In the genomic region with DNA sequence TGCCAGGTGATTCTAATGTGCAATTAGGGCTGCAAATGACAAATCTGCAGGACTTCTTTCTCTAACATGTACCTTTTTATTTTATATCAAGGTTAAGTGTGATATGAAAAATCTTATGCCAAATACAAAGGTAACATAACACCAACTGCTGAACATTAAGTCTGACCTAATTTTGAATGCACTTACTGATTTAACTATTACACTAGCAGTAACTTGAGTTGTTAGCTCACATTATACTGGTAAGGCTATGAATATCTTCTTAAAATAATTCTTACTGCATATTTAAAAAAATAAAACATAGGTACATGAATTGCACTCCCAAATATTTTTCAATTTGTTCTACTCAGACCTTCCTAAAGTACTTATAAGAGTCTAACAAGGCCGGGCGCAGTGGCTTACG, we compare ENCODE assay signal across 27 cellular contexts.
DNase-seq lines count a peak whose midpoint lies in the region; ATAC-seq and TF ChIP-seq lines count a peak whose summit lies in the region.
"Had no signal": no experiment of that assay in that cellular context is flagged by ENCODE, and none has a peak within 500 bp of the region (broad histone marks: within the 10 kb centered on the region; RNA-seq: fewer than 3 reads in every experiment).

No MANE protein-coding gene starts in this region.

- no peaks in the 10 kb centered on the region for H3K27me3 ChIP-seq in esophagus muscularis mucosa
- H3K27me3 ChIP-seq: BE2C; BLaER1; BLaER1 treated with 17β-estradiol and CSF1 and Interleukin-3, amounts not matched to agents 10 nM and 100 nM had no signal

- no peaks in the 10 kb centered on the region for H3K9me3 ChIP-seq in esophagus muscularis mucosa
- H3K9me3 ChIP-seq: A549; BE2C; BLaER1; BLaER1 treated with 17β-estradiol and CSF1 and Interleukin-3, amounts not matched to agents 10 nM and 100 nM; Caco-2 had no signal

- ATAC-seq in GM21717 (IDR thresholded peaks at IDR 0.05; ENCODE audit: unreplicated experiment) = no peak
- ATAC-seq: A549; CD8-positive, alpha-beta T cell had no signal

- 69% methylated on average over 3 of the region's 3 CpGs for WGBS in esophagus muscularis mucosa

- H3K27ac ChIP-seq in esophagus muscularis mucosa (replicated peaks in 1 of 4) = no peak overlapping the region
- H3K27ac ChIP-seq: 22Rv1; A549; BLaER1; BLaER1 treated with 17β-estradiol and CSF1 and Interleukin-3, amounts not matched to agents 10 nM and 100 nM; C4-2B had no signal

- TF ChIP-seq EP300 in esophagus muscularis mucosa (IDR thresholded peaks at IDR 0.05) = no peak

- peak; percentile 14 for DNase-seq in esophagus muscularis mucosa (ENCODE audit: extremely low spot score)
- DNase-seq: 8988T; ACHN; AML-193; BE2C; C1 segment of cervical spinal cord; Caco-2; Calu3; CD4-positive, alpha-beta memory T cell; CD4-positive, alpha-beta T cell; CD4-positive, CD25-positive, alpha-beta regulatory T cell; CD8-positive, alpha-beta memory T cell; CD8-positive, alpha-beta T cell; COR-L47; DMS 273 treated with DMSO at 0.1 percent for 48 hours; DMS153; DMS53; DMS79; DMS79 treated with DMSO at 0.1 percent for 48 hours; DND-41; EL had no signal

- no peaks in the 10 kb centered on the region for H3K4me1 ChIP-seq in esophagus muscularis mucosa
- H3K4me1 ChIP-seq: A549, Caco-2 had no signal

- no peak overlapping the region for H3K4me3 ChIP-seq in esophagus muscularis mucosa
- H3K4me3 ChIP-seq: A549; BLaER1; BLaER1 treated with 17β-estradiol and CSF1 and Interleukin-3, amounts not matched to agents 10 nM and 100 nM had no signal

- no peak for TF ChIP-seq CTCF in esophagus muscularis mucosa (IDR thresholded peaks at IDR 0.05)

- intact Hi-C loops in esophagus muscularis mucosa (cut with DNase I) = no loop called here

- no peaks in the 10 kb centered on the region for H3K36me3 ChIP-seq in esophagus muscularis mucosa
- H3K36me3 ChIP-seq: BE2C; BLaER1; BLaER1 treated with 17β-estradiol and CSF1 and Interleukin-3, amounts not matched to agents 10 nM and 100 nM had no signal

- TF ChIP-seq POLR2A in esophagus muscularis mucosa (IDR thresholded peaks at IDR 0.05; ENCODE audit: low read depth) = no peak
